ENCODE assay signal across 19 cellular contexts in genomic region chr10:24505759-24506158, GRCh38.
A peak's percentile ranks its signal among the peaks of the same experiment; 100 is the strongest.
DNase-seq lines count a peak whose midpoint lies in the region; ATAC-seq and TF ChIP-seq lines count a peak whose summit lies in the region.
"Had no signal": no experiment of that assay in that cellular context is flagged by ENCODE, and none has a peak within 500 bp of the region (broad histone marks: within the 10 kb centered on the region; RNA-seq: fewer than 3 reads in every experiment).

No MANE protein-coding gene starts in this region.

- in situ Hi-C loops in astrocyte of the spinal cord (cut with HindIII; ENCODE audit: low sequenced_read_pairs) = no loop called here
- in situ Hi-C loops in gastrocnemius medialis (cut with MboI; ENCODE audit: low sequenced_read_pairs in 4 of 4) = loop anchor here in 3 of 4 donors (25.0 kb wide), 3 partner anchors 118 to 293 kb away; partner anchors contain the start of gene KIAA1217 (in 2 of the 3)

- H3K27ac Mint-ChIP-seq in naive thymus-derived CD8-positive, alpha-beta T cell = no peak overlapping the region
- H3K27ac Mint-ChIP-seq: IgD-negative memory B cell had no signal

- H3K4me1 ChIP-seq in heart left ventricle (peaks cover 0 to 4% (median 0%) of the 10 kb centered on the region in 12 donors), gastrocnemius medialis (peaks cover 3 to 6% of the 10 kb centered on the region in 2 donors)
- H3K4me1 ChIP-seq: Caco-2 had no signal

- ATAC-seq in heart left ventricle (peak in 3 of 4 donors; percentile 36 to 64 (median 46)), Right ventricle myocardium superior (ENCODE audit: poor library complexity) (no peak), gastrocnemius medialis (peak in 1 of 2 donors; percentile 37), GM18861 (IDR thresholded peaks at IDR 0.05; ENCODE audit: unreplicated experiment) (no peak)
- ATAC-seq in naive thymus-derived CD8-positive, alpha-beta T cell = no peak
- ATAC-seq: HCT116 had no signal

- DNase-seq in heart left ventricle = peak in 2 of 5 donors; percentile 34 to 46
- DNase-seq in Right ventricle myocardium superior = no peak
- DNase-seq in astrocyte of the spinal cord (ENCODE audit: low read depth, low spot score) = peak; percentile 37
- peak; percentile 76 for DNase-seq in glomerular endothelial cell (ENCODE audit: extremely low read depth, low read depth, low spot score)
- DNase-seq in gastrocnemius medialis = no peak
- DNase-seq in naive thymus-derived CD8-positive, alpha-beta T cell = no peak
- no peak for DNase-seq in iPS-NIHi11 (ENCODE audit: low spot score)
- DNase-seq: AML-193; Caco-2; MV-4-11; NCI-H1436 treated with DMSO at 0.1 percent for 48 hours; NCI-H2081 treated with DMSO at 0.1 percent for 48 hours; NCI-H226; NCI-H526; NK-92 treated with Interleukin-12 subunit alpha and Interleukin-12 subunit beta, amount 100 ng/mL, for 24 hours; OCI-M1 had no signal

- peaks cover 0 to 20% (median 12%) of the 10 kb centered on the region in 5 donors for H3K27me3 Mint-ChIP-seq in naive thymus-derived CD8-positive, alpha-beta T cell

- H3K9me3 ChIP-seq in heart left ventricle (peaks cover 0 to 5% (median 0%) of the 10 kb centered on the region in 12 donors), gastrocnemius medialis (no peaks in the 10 kb centered on the region)
- H3K9me3 ChIP-seq: Caco-2 had no signal

- H3K9me3 Mint-ChIP-seq in naive thymus-derived CD8-positive, alpha-beta T cell = peaks cover 0 to 14% (median 8%) of the 10 kb centered on the region in 9 donors

- H3K4me3 Mint-ChIP-seq in naive thymus-derived CD8-positive, alpha-beta T cell = no peak overlapping the region
- H3K4me3 Mint-ChIP-seq: IgD-negative memory B cell had no signal

- H3K36me3 Mint-ChIP-seq in naive thymus-derived CD8-positive, alpha-beta T cell = peaks cover 0 to 13% (median 2%) of the 10 kb centered on the region in 3 donors

- intact Hi-C loops in heart left ventricle (cut with DNase I) (loop anchor here in 9 of 10 donors (5.0 to 10.0 kb wide), 9 partner anchors 91 to 513 kb away; partner anchors contain the start of gene KIAA1217 (in 3 of the 9)), Right ventricle myocardium superior (cut with DNase I) (no loop called here), gastrocnemius medialis (cut with DNase I; ENCODE audit: low total_unique reads) (loop anchor here (5.0 kb wide), 1 partner anchor 33 kb away; no protein-coding TSS in a partner anchor)

- H3K36me3 ChIP-seq in heart left ventricle = peaks cover 0 to 78% (median 19%) of the 10 kb centered on the region in 9 donors
- peaks cover 0 to 83% of the 10 kb centered on the region in 2 donors for H3K36me3 ChIP-seq in gastrocnemius medialis

- H3K4me3 ChIP-seq in heart left ventricle (no peak overlapping the region), astrocyte of the spinal cord (ENCODE audit: low read depth, low read length) (no peak overlapping the region), gastrocnemius medialis (no peak overlapping the region)

- no peak overlapping the region for H3K27ac ChIP-seq in heart left ventricle
- peak overlapping the region in 3 of 4 donors; percentile 0 to 59 (median 45) for H3K27ac ChIP-seq in gastrocnemius medialis

- TF ChIP-seq POLR2A in heart left ventricle (IDR thresholded peaks at IDR 0.05) (no peak), gastrocnemius medialis (IDR thresholded peaks at IDR 0.05) (no peak)

- H3K4me1 Mint-ChIP-seq in naive thymus-derived CD8-positive, alpha-beta T cell = no peaks in the 10 kb centered on the region

- no peak for TF ChIP-seq CTCF in heart left ventricle (IDR thresholded peaks at IDR 0.05)
- no peak for TF ChIP-seq CTCF in astrocyte of the spinal cord (IDR thresholded peaks at IDR 0.05; ENCODE audit: low read depth, low read length)
- no peak for TF ChIP-seq CTCF in gastrocnemius medialis (IDR thresholded peaks at IDR 0.05 in 4 of 5, conservative IDR thresholded peaks at IDR 0.05 in 1 of 5)

- no peaks in the 10 kb centered on the region for H3K27me3 ChIP-seq in heart left ventricle
- H3K27me3 ChIP-seq in gastrocnemius medialis = no peaks in the 10 kb centered on the region

- POLR2A ChIA-PET in naive thymus-derived CD8-positive, alpha-beta T cell (lab: Charles Lee) = no interaction called here

- WGBS in heart left ventricle, 4 donors = 52 to 69% (median 60%) methylated on average over 7 of the region's 7 CpGs

Comparison
In these comparisons a context has a peak if more than half of its experiments do, and no peak if none do; other contexts are left out.
1. ATAC-seq: peak in heart left ventricle (3 of 4); none in Right ventricle myocardium superior (single experiment), naive thymus-derived CD8-positive, alpha-beta T cell (0 of 2) and GM18861 (single experiment).
2. DNase-seq: peak in astrocyte of the spinal cord (single experiment) and glomerular endothelial cell (single experiment); none in Right ventricle myocardium superior (single experiment), gastrocnemius medialis (0 of 2), naive thymus-derived CD8-positive, alpha-beta T cell (0 of 10) and iPS-NIHi11 (single experiment).
3. H3K27ac ChIP-seq: peak in gastrocnemius medialis (3 of 4); none in heart left ventricle (0 of 12).